In the genomic region with DNA sequence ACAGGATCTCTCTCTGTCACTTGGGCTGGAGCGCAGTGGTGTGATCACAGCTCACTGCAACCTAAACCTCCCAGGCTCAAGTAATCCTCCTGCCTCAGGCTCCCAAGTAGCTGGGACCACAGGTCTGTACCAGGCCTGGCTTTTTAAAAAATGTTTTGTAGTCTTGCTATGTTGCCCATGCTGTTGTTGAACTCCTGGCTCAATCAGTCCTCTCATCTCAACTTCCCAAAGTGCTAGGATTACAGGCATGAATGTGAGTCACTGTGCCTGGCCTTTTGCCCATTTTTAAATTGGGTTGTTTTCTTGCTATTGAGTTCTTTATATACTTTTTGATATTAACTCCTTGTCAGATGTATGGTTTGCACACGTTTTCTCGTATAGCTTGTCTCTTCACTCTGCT, we compare ENCODE assay signal across 18 cellular contexts. TPM values are rescaled to one million over a fixed set of nuclear protein-coding genes. Genes with fewer than 3 reads are reported as not detected.
DNase-seq lines count a peak whose midpoint lies in the region; ATAC-seq and TF ChIP-seq lines count a peak whose summit lies in the region.
"Had no signal": no experiment of that assay in that cellular context is flagged by ENCODE, and none has a peak within 500 bp of the region (broad histone marks: within the 10 kb centered on the region; RNA-seq: fewer than 3 reads in every experiment).

No MANE protein-coding gene starts in this region.

- no peak overlapping the region for H2BK120ac ChIP-seq in trophoblast cell (ENCODE audit: insufficient read depth, low read length, poor library complexity)
- no peak overlapping the region for H2BK120ac ChIP-seq in neuronal stem cell (ENCODE audit: low read depth, low read length)

- peaks cover 0 to 12% of the 10 kb centered on the region in 2 experiments; a peak in 1 of 4 replicates for H3K4me1 ChIP-seq in SK-N-SH (ENCODE audit: control insufficient read depth in 1 of 2, insufficient read depth in 2 of 2, low read depth in 1 of 2, low read length in 1 of 2)
- H3K4me1 ChIP-seq in trophoblast cell (ENCODE audit: control insufficient read depth in 1 of 2, insufficient read depth in 2 of 2, low read length in 2 of 2) = peaks cover 0 to 3% of the 10 kb centered on the region in 2 experiments
- peaks cover 0 to 3% of the 10 kb centered on the region in 2 donors for H3K4me1 ChIP-seq in neuronal stem cell (ENCODE audit: control insufficient read depth in 2 of 2, insufficient read depth in 1 of 2, low read depth in 1 of 2, low read length in 2 of 2)
- H3K4me1 ChIP-seq: parathyroid adenoma had no signal

- H3K14ac ChIP-seq in trophoblast cell (ENCODE audit: low read length) (no peak overlapping the region), neuronal stem cell (ENCODE audit: low read length) (no peak overlapping the region)

- peaks cover 0 to 4% of the 10 kb centered on the region in 2 experiments for H3K36me3 ChIP-seq in SK-N-SH (replicated peaks in 1 of 2; ENCODE audit: control insufficient read depth in 1 of 2, insufficient read depth in 2 of 2, low read length in 1 of 2)
- peaks cover 0 to 2% of the 10 kb centered on the region in 2 experiments for H3K36me3 ChIP-seq in trophoblast cell (ENCODE audit: control insufficient read depth in 1 of 2, insufficient read depth in 2 of 2, low read length in 2 of 2)
- no peaks in the 10 kb centered on the region for H3K36me3 ChIP-seq in neuronal stem cell (replicated peaks in 1 of 2; ENCODE audit: control insufficient read depth in 2 of 2, insufficient read depth in 2 of 2, low read length in 2 of 2)

- no peak overlapping the region; the same call in 1 of the 2 replicates for H2AFZ ChIP-seq in SK-N-SH (ENCODE audit: low read depth)
- no peak overlapping the region for H2AFZ ChIP-seq in trophoblast cell (ENCODE audit: insufficient read depth, low read length, poor library complexity)
- H2AFZ ChIP-seq in neuronal stem cell (ENCODE audit: low read length) = no peak overlapping the region
- H2AFZ ChIP-seq: parathyroid adenoma had no signal

- no peak overlapping the region for H3K4me3 Mint-ChIP-seq in stimulated activated naive B cell treated with anti-CD40 and anti-IgM and Interleukin-4, amounts not matched to agents 10 μg/mL and 1 μg/mL and 100 μg/mL, for 72 hours
- no peak overlapping the region for H3K4me3 Mint-ChIP-seq in endothelial cell (ENCODE audit: unreplicated experiment)
- H3K4me3 Mint-ChIP-seq: activated CD4-positive, alpha-beta memory T cell treated with anti-CD3 and anti-CD28 coated beads, Interleukin-2, amount 10 ng/mL, durations not matched to agents 7 days and 5 days; CD4-positive, CD25-positive, alpha-beta regulatory T cell; T-helper 1 cell treated with Interleukin-12 subunit alpha and Interleukin-12 subunit beta and Interleukin-4 antibody, amounts not matched to agents 30 μg/mL and 1 μg/mL, for 36 hours had no signal

- no peak overlapping the region for H4K91ac ChIP-seq in trophoblast cell (ENCODE audit: low read depth, low read length)
- H4K91ac ChIP-seq in neuronal stem cell (ENCODE audit: low read depth, low read length, poor library complexity) = no peak overlapping the region

- H3K27me3 ChIP-seq in SK-N-SH (ENCODE audit: insufficient read depth) (no peaks in the 10 kb centered on the region), trophoblast cell (ENCODE audit: insufficient read depth, low read length) (no peaks in the 10 kb centered on the region), neuronal stem cell (ENCODE audit: control insufficient read depth in 3 of 3, insufficient read depth in 3 of 3, low read depth in 1 of 3, low read length in 3 of 3) (no peaks in the 10 kb centered on the region)

- no peak for ATAC-seq in stimulated activated naive B cell treated with anti-CD40 and anti-IgM and Interleukin-4, amounts not matched to agents 10 μg/mL and 1 μg/mL and 100 μg/mL, for 72 hours (replicated peaks)

- TF ChIP-seq CTCF in SK-N-SH (IDR thresholded peaks at IDR 0.05) (no peak), fibroblast of mammary gland (conservative IDR thresholded peaks at IDR 0.05; ENCODE audit: control insufficient read depth, insufficient read depth, low read depth, low read length) (no peak), endothelial cell (IDR thresholded peaks at IDR 0.05; ENCODE audit: unreplicated experiment) (no peak)

- no peak for TF ChIP-seq EP300 in SK-N-SH (IDR thresholded peaks at IDR 0.05; ENCODE audit: borderline replicate concordance in 1 of 2, low read depth in 1 of 2, low read length in 1 of 2)

- no peak overlapping the region for H2BK15ac ChIP-seq in neuronal stem cell (ENCODE audit: low read length)

- no peaks in the 10 kb centered on the region for H3K4me1 Mint-ChIP-seq in stimulated activated naive B cell treated with anti-CD40 and anti-IgM and Interleukin-4, amounts not matched to agents 10 μg/mL and 1 μg/mL and 100 μg/mL, for 72 hours
- H3K4me1 Mint-ChIP-seq in endothelial cell (ENCODE audit: unreplicated experiment) = peaks cover 1% of the 10 kb centered on the region
- H3K4me1 Mint-ChIP-seq: activated CD4-positive, alpha-beta memory T cell treated with anti-CD3 and anti-CD28 coated beads, Interleukin-2, amount 10 ng/mL, durations not matched to agents 7 days and 5 days had no signal

- no peak for TF ChIP-seq RAD21 in SK-N-SH (IDR thresholded peaks at IDR 0.05; ENCODE audit: low read length)

- H3K79me2 ChIP-seq in SK-N-SH (ENCODE audit: insufficient read depth) = no peaks in the 10 kb centered on the region
- no peaks in the 10 kb centered on the region for H3K79me2 ChIP-seq in trophoblast cell (ENCODE audit: control insufficient read depth, insufficient read depth, low read length, poor library complexity)
- H3K79me2 ChIP-seq: parathyroid adenoma had no signal

- H4K8ac ChIP-seq in trophoblast cell (ENCODE audit: low read depth, low read length) (no peak overlapping the region), neuronal stem cell (ENCODE audit: low read depth, low read length) (no peak overlapping the region)

- H3K27ac ChIP-seq in SK-N-SH (ENCODE audit: low read depth in 2 of 2, low read length in 1 of 2) (peak overlapping the region in 1 of 2 experiments; percentile 19; a peak in 1 of 4 replicates), trophoblast cell (ENCODE audit: low read depth, low read length) (no peak overlapping the region), neuronal stem cell (replicated peaks; ENCODE audit: low read length) (no peak overlapping the region)
- H3K27ac ChIP-seq: parathyroid adenoma had no signal

- CTCF ChIA-PET in SK-N-SH (lab: Yijun Ruan, JAX) = no interaction called here

- no peak overlapping the region for H3K18ac ChIP-seq in trophoblast cell (ENCODE audit: low read length)
- no peak overlapping the region for H3K18ac ChIP-seq in neuronal stem cell (ENCODE audit: low read length)

- no peaks in the 10 kb centered on the region for H3K27me3 Mint-ChIP-seq in stimulated activated naive B cell treated with anti-CD40 and anti-IgM and Interleukin-4, amounts not matched to agents 10 μg/mL and 1 μg/mL and 100 μg/mL, for 72 hours
- H3K27me3 Mint-ChIP-seq in endothelial cell (ENCODE audit: unreplicated experiment) = no peaks in the 10 kb centered on the region
- H3K27me3 Mint-ChIP-seq: activated CD4-positive, alpha-beta memory T cell treated with anti-CD3 and anti-CD28 coated beads, Interleukin-2, amount 10 ng/mL, durations not matched to agents 7 days and 5 days; CD4-positive, CD25-positive, alpha-beta regulatory T cell had no signal

- H3K4me3 ChIP-seq in SK-N-SH (ENCODE audit: low read depth in 2 of 2, low read length in 1 of 2) (no peak overlapping the region), fibroblast of mammary gland (ENCODE audit: control insufficient read depth, low read depth, low read length) (no peak overlapping the region), trophoblast cell (ENCODE audit: low read depth, low read length) (no peak overlapping the region), neuronal stem cell (ENCODE audit: low read length in 2 of 2) (no peak overlapping the region)
- H3K4me3 ChIP-seq: lung had no signal

- no peak overlapping the region for H2BK5ac ChIP-seq in trophoblast cell (ENCODE audit: low read depth, low read length, poor library complexity)
- H2BK5ac ChIP-seq in neuronal stem cell (ENCODE audit: low read length) = no peak overlapping the region

- no peak overlapping the region for H3K27ac Mint-ChIP-seq in stimulated activated naive B cell treated with anti-CD40 and anti-IgM and Interleukin-4, amounts not matched to agents 10 μg/mL and 1 μg/mL and 100 μg/mL, for 72 hours
- no peak overlapping the region for H3K27ac Mint-ChIP-seq in endothelial cell (ENCODE audit: unreplicated experiment)
- H3K27ac Mint-ChIP-seq: activated CD4-positive, alpha-beta memory T cell treated with anti-CD3 and anti-CD28 coated beads, Interleukin-2, amount 10 ng/mL, durations not matched to agents 7 days and 5 days; CD4-positive, CD25-positive, alpha-beta regulatory T cell; T-helper 1 cell treated with Interleukin-12 subunit alpha and Interleukin-12 subunit beta and Interleukin-4 antibody, amounts not matched to agents 30 μg/mL and 1 μg/mL, for 36 hours had no signal

- H2BK12ac ChIP-seq in trophoblast cell (ENCODE audit: low read length) = no peak overlapping the region
- H2BK12ac ChIP-seq in neuronal stem cell (ENCODE audit: low read length) = no peak overlapping the region

- H2AK5ac ChIP-seq in trophoblast cell (ENCODE audit: low read length) (no peak overlapping the region), neuronal stem cell (ENCODE audit: low read depth, low read length) (no peak overlapping the region)

- H3K79me1 ChIP-seq in trophoblast cell (ENCODE audit: low read length) = no peaks in the 10 kb centered on the region
- H3K79me1 ChIP-seq in neuronal stem cell (ENCODE audit: low read depth, low read length) = no peaks in the 10 kb centered on the region

- H4K12ac ChIP-seq in trophoblast cell (ENCODE audit: low read depth, low read length) = no peak overlapping the region

- no peaks in the 10 kb centered on the region for H3K9me3 ChIP-seq in SK-N-SH
- H3K9me3 ChIP-seq in trophoblast cell (ENCODE audit: insufficient read depth, low read depth, low read length) = no peaks in the 10 kb centered on the region
- peaks cover 0 to 12% of the 10 kb centered on the region in 2 donors for H3K9me3 ChIP-seq in neuronal stem cell (replicated peaks in 1 of 2; ENCODE audit: control insufficient read depth in 2 of 2, insufficient read depth in 1 of 2, low read depth in 1 of 2, low read length in 2 of 2)

- POLR2A ChIA-PET in SK-N-SH (lab: Yijun Ruan, JAX) = no interaction called here

- no peaks in the 10 kb centered on the region for H3F3A ChIP-seq in SK-N-SH (replicated peaks; ENCODE audit: insufficient read depth)

- DNase-seq in EL = peak; percentile 68
- no peak for DNase-seq in SK-N-SH
- peak; percentile 79 for DNase-seq in fibroblast of mammary gland (ENCODE audit: low read depth)
- DNase-seq in trophoblast cell = peak; percentile 28 to 57
- no peak for DNase-seq in stimulated activated naive B cell treated with anti-CD40 and anti-IgM and Interleukin-4, amounts not matched to agents 10 μg/mL and 1 μg/mL and 100 μg/mL, for 72 hours
- DNase-seq in occipital lobe (lab: John Stamatoyannopoulos, UW) = no peak
- no peak for DNase-seq in neuronal stem cell (ENCODE audit: low spot score)
- DNase-seq in endothelial cell (ENCODE audit: low spot score) = no peak
- DNase-seq: activated CD4-positive, alpha-beta memory T cell treated with anti-CD3 and anti-CD28 coated beads, Interleukin-2, amount 10 ng/mL, durations not matched to agents 7 days and 5 days; activated naive CD4-positive, alpha-beta T cell; CD4-positive, CD25-positive, alpha-beta regulatory T cell; head of caudate nucleus; NCI-H345; stimulated activated CD4-positive, alpha-beta T cell treated with anti-CD3 and anti-CD28 coated beads, Interleukin-2, amount 100 ng/mL, for 48 hours; stimulated activated naive CD4-positive, alpha-beta T cell treated with Interleukin-2 at 50 U/mL for 16 hours had no signal

- H3K9ac ChIP-seq in SK-N-SH (no peak overlapping the region), trophoblast cell (ENCODE audit: low read length) (no peak overlapping the region), neuronal stem cell (ENCODE audit: low read depth, low read length, poor library complexity) (no peak overlapping the region)
- H3K9ac ChIP-seq: parathyroid adenoma had no signal

- H3K4me2 ChIP-seq in SK-N-SH (no peak overlapping the region), trophoblast cell (ENCODE audit: low read length) (no peak overlapping the region), neuronal stem cell (ENCODE audit: insufficient read depth, low read length, poor library complexity, severe bottlenecking) (no peak overlapping the region)

- no peak overlapping the region for H3K23ac ChIP-seq in trophoblast cell (ENCODE audit: low read length)
- no peak overlapping the region for H3K23ac ChIP-seq in neuronal stem cell (ENCODE audit: low read depth, low read length, poor library complexity)

- WGBS in SK-N-SH (ENCODE audit: low lambda C conversion rate) = 76% methylated on average over 3 of the region's 3 CpGs
- no CpG with 5 or more reads among the region's 3 CpGs for WGBS in trophoblast cell (ENCODE audit: extremely low coverage, insufficient coverage, insufficient read length)
- WGBS in neuronal stem cell (ENCODE audit: extremely low coverage in 2 of 2, insufficient read length in 2 of 2, insufficient replicate concordance in 1 of 2), 2 donors = no CpG with 5 or more reads among the region's 3 CpGs

- no peaks in the 10 kb centered on the region for H3K9me3 Mint-ChIP-seq in stimulated activated naive B cell treated with anti-CD40 and anti-IgM and Interleukin-4, amounts not matched to agents 10 μg/mL and 1 μg/mL and 100 μg/mL, for 72 hours
- H3K9me3 Mint-ChIP-seq in endothelial cell (ENCODE audit: unreplicated experiment) = no peaks in the 10 kb centered on the region
- H3K9me3 Mint-ChIP-seq: activated CD4-positive, alpha-beta memory T cell treated with anti-CD3 and anti-CD28 coated beads, Interleukin-2, amount 10 ng/mL, durations not matched to agents 7 days and 5 days; CD4-positive, CD25-positive, alpha-beta regulatory T cell; T-helper 1 cell treated with Interleukin-12 subunit alpha and Interleukin-12 subunit beta and Interleukin-4 antibody, amounts not matched to agents 30 μg/mL and 1 μg/mL, for 36 hours had no signal

- no peaks in the 10 kb centered on the region for H4K20me1 ChIP-seq in SK-N-SH (ENCODE audit: insufficient read depth)

- H3K36me3 Mint-ChIP-seq in stimulated activated naive B cell treated with anti-CD40 and anti-IgM and Interleukin-4, amounts not matched to agents 10 μg/mL and 1 μg/mL and 100 μg/mL, for 72 hours = peaks cover 2% of the 10 kb centered on the region in 2 donors
- no peaks in the 10 kb centered on the region for H3K36me3 Mint-ChIP-seq in endothelial cell (ENCODE audit: low read depth, unreplicated experiment)

- H3K9me2 ChIP-seq in SK-N-SH = no peaks in the 10 kb centered on the region

- H3K4ac ChIP-seq in trophoblast cell (ENCODE audit: low read depth, low read length) (no peak overlapping the region), neuronal stem cell (ENCODE audit: low read length) (no peak overlapping the region)

RNA-seq across cellular contexts. Expression of gene PITPNB, which starts 33.0 kb away (rescaled TPM):
- 32.3 and 38.7 TPM in 2 replicates for polyA plus RNA-seq in SK-N-SH (2012; rRNA removed)
- polyA plus RNA-seq in SK-N-SH (2012; cell fraction: cytosol; rRNA removed) = 41.6 and 48.2 TPM in 2 replicates
- polyA plus RNA-seq in SK-N-SH (2012; cell fraction: nucleus; rRNA removed) = 20.0 and 38.6 TPM in 2 replicates
- 109 and 112 TPM in 2 replicates for polyA plus RNA-seq in trophoblast cell (2013)
- 32.3 TPM for total RNA-seq in occipital lobe
- polyA plus RNA-seq in neuronal stem cell (2013, experiment 1 of 2) = 48.4 TPM
- 48.6 TPM for polyA plus RNA-seq in neuronal stem cell (2013, experiment 2 of 2)
- total RNA-seq in endothelial cell (ENCODE audit: unreplicated experiment) = 72.5 TPM

Comparison
In these comparisons a context has a peak if more than half of its experiments do, and no peak if none do; other contexts are left out.
1. DNase-seq: peak in EL (single experiment), fibroblast of mammary gland (single experiment) and trophoblast cell (2 of 2); none in SK-N-SH (single experiment), stimulated activated naive B cell treated with anti-CD40 and anti-IgM and Interleukin-4, amounts not matched to agents 10 μg/mL and 1 μg/mL and 100 μg/mL, for 72 hours (single experiment), occipital lobe (single experiment), neuronal stem cell (single experiment) and endothelial cell (single experiment).